1 cellular context compared by ENCODE assay signal in genomic region chr1:35171579-35171978, GRCh38.
TF ChIP-seq lines count a peak whose summit lies in the region.

No MANE protein-coding gene starts in this region.

TF ChIP-seq in liver, 16 proteins besides CTCF, POLR2A, EP300 and RAD21 (continued from another document):
- TF ChIP-seq, protein P1, sequence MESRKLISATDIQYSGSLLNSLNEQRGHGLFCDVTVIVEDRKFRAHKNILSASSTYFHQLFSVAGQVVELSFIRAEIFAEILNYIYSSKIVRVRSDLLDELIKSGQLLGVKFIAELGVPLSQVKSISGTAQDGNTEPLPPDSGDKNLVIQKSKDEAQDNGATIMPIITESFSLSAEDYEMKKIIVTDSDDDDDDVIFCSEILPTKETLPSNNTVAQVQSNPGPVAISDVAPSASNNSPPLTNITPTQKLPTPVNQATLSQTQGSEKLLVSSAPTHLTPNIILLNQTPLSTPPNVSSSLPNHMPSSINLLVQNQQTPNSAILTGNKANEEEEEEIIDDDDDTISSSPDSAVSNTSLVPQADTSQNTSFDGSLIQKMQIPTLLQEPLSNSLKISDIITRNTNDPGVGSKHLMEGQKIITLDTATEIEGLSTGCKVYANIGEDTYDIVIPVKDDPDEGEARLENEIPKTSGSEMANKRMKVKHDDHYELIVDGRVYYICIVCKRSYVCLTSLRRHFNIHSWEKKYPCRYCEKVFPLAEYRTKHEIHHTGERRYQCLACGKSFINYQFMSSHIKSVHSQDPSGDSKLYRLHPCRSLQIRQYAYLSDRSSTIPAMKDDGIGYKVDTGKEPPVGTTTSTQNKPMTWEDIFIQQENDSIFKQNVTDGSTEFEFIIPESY (IDR thresholded peaks at IDR 0.05): no peak
- no peak for TF ChIP-seq FOXA1 (IDR thresholded peaks at IDR 0.05)
- no peak for TF ChIP-seq HNF4A (conservative IDR thresholded peaks at IDR 0.05)
- TF ChIP-seq JUND (IDR thresholded peaks at IDR 0.05): no peak
- no peak for TF ChIP-seq HNF4G (IDR thresholded peaks at IDR 0.05)
- no peak for TF ChIP-seq NR2F2 (IDR thresholded peaks at IDR 0.05)
- TF ChIP-seq EGR1 (IDR thresholded peaks at IDR 0.05; ENCODE audit: low read depth in 2 of 2): no peak
- TF ChIP-seq RXRA (IDR thresholded peaks at IDR 0.05): no peak
- TF ChIP-seq YY1 (IDR thresholded peaks at IDR 0.05): no peak
- TF ChIP-seq TAF1 (conservative IDR thresholded peaks at IDR 0.05): no peak
